ENCODE assay signal across 19 cellular contexts in genomic region chr6:111994791-111995190, GRCh38. TPM values are rescaled to one million over a fixed set of nuclear protein-coding genes. Genes with fewer than 3 reads are reported as not detected.
DNase-seq lines count a peak whose midpoint lies in the region; ATAC-seq and TF ChIP-seq lines count a peak whose summit lies in the region.
"Had no signal": no experiment of that assay in that cellular context is flagged by ENCODE, and none has a peak within 500 bp of the region (broad histone marks: within the 10 kb centered on the region; RNA-seq: fewer than 3 reads in every experiment).

No MANE protein-coding gene starts in this region.

- no peak for TF ChIP-seq CTCF in type B pancreatic cell (conservative IDR thresholded peaks at IDR 0.05)

- no peak for DNase-seq in activated naive CD4-positive, alpha-beta T cell treated with anti-CD3 and anti-CD28 coated beads for 36 hours
- no peak for DNase-seq in activated naive CD4-positive, alpha-beta T cell treated with anti-CD3 and anti-CD28 coated beads, Interleukin-2, amount 10 ng/mL, durations not matched to agents 7 days and 5 days
- DNase-seq in T-cell (no peak), type B pancreatic cell (ENCODE audit: extremely low spot score, unreplicated experiment) (no peak), NCI-H2196 treated with DMSO at 0.1 percent for 48 hours (lab: John Stamatoyannopoulos, UW; ENCODE audit: unreplicated experiment) (no peak), dermis blood vessel endothelial cell (no peak)
- DNase-seq in activated naive CD8-positive, alpha-beta T cell treated with anti-CD3 and anti-CD28 coated beads, Interleukin-2, amount 50 U/mL, for 24 hours = no peak
- DNase-seq: CD8-positive, alpha-beta T cell; DND-41; IMR-90; NCI-H1092 treated with DMSO at 0.1 percent for 48 hours; NCI-H146; NCI-H2029; NCI-H2171 treated with DMSO at 0.1 percent for 48 hours; NCI-H446; OCI-M1 had no signal

- no peak overlapping the region for H3K4me3 Mint-ChIP-seq in activated naive CD4-positive, alpha-beta T cell treated with anti-CD3 and anti-CD28 coated beads for 36 hours
- no peak overlapping the region for H3K4me3 Mint-ChIP-seq in activated naive CD4-positive, alpha-beta T cell treated with anti-CD3 and anti-CD28 coated beads, Interleukin-2, amount 10 ng/mL, durations not matched to agents 7 days and 5 days
- H3K4me3 Mint-ChIP-seq in T-cell = no peak overlapping the region
- H3K4me3 Mint-ChIP-seq in activated naive CD8-positive, alpha-beta T cell treated with anti-CD3 and anti-CD28 coated beads, Interleukin-2, amount 50 U/mL, for 24 hours = no peak overlapping the region
- peak overlapping the region; percentile 35 for H3K4me3 Mint-ChIP-seq in type B pancreatic cell
- H3K4me3 Mint-ChIP-seq: CD8-positive, alpha-beta T cell had no signal

- no peak for ATAC-seq in T-cell (replicated peaks in 1 of 4)
- ATAC-seq in activated naive CD8-positive, alpha-beta T cell treated with anti-CD3 and anti-CD28 coated beads, Interleukin-2, amount 50 U/mL, for 24 hours = no peak
- ATAC-seq: CD8-positive, alpha-beta T cell; GM12878 had no signal

- H3K27me3 Mint-ChIP-seq in activated naive CD4-positive, alpha-beta T cell treated with anti-CD3 and anti-CD28 coated beads for 36 hours (ENCODE audit: low read depth) = no peaks in the 10 kb centered on the region
- no peaks in the 10 kb centered on the region for H3K27me3 Mint-ChIP-seq in activated naive CD4-positive, alpha-beta T cell treated with anti-CD3 and anti-CD28 coated beads, Interleukin-2, amount 10 ng/mL, durations not matched to agents 7 days and 5 days
- H3K27me3 Mint-ChIP-seq in T-cell = no peaks in the 10 kb centered on the region
- H3K27me3 Mint-ChIP-seq in activated naive CD8-positive, alpha-beta T cell treated with anti-CD3 and anti-CD28 coated beads, Interleukin-2, amount 50 U/mL, for 24 hours = no peaks in the 10 kb centered on the region
- no peaks in the 10 kb centered on the region for H3K27me3 Mint-ChIP-seq in type B pancreatic cell

- H3K9me3 Mint-ChIP-seq in activated naive CD4-positive, alpha-beta T cell treated with anti-CD3 and anti-CD28 coated beads for 36 hours = no peaks in the 10 kb centered on the region
- no peaks in the 10 kb centered on the region for H3K9me3 Mint-ChIP-seq in activated naive CD4-positive, alpha-beta T cell treated with anti-CD3 and anti-CD28 coated beads, Interleukin-2, amount 10 ng/mL, durations not matched to agents 7 days and 5 days
- no peaks in the 10 kb centered on the region for H3K9me3 Mint-ChIP-seq in T-cell
- H3K9me3 Mint-ChIP-seq in activated naive CD8-positive, alpha-beta T cell treated with anti-CD3 and anti-CD28 coated beads, Interleukin-2, amount 50 U/mL, for 24 hours = no peaks in the 10 kb centered on the region
- no peaks in the 10 kb centered on the region for H3K9me3 Mint-ChIP-seq in type B pancreatic cell
- H3K9me3 Mint-ChIP-seq: CD8-positive, alpha-beta T cell had no signal

- peaks cover 67% of the 10 kb centered on the region for H3K4me1 Mint-ChIP-seq in activated naive CD4-positive, alpha-beta T cell treated with anti-CD3 and anti-CD28 coated beads for 36 hours (ENCODE audit: low read depth)
- H3K4me1 Mint-ChIP-seq in activated naive CD4-positive, alpha-beta T cell treated with anti-CD3 and anti-CD28 coated beads, Interleukin-2, amount 10 ng/mL, durations not matched to agents 7 days and 5 days = peaks cover 69% of the 10 kb centered on the region
- H3K4me1 Mint-ChIP-seq in T-cell = peaks cover 71 to 72% (median 71%) of the 10 kb centered on the region in 3 donors
- peaks cover 71% of the 10 kb centered on the region for H3K4me1 Mint-ChIP-seq in activated naive CD8-positive, alpha-beta T cell treated with anti-CD3 and anti-CD28 coated beads, Interleukin-2, amount 50 U/mL, for 24 hours
- peaks cover 19% of the 10 kb centered on the region for H3K4me1 Mint-ChIP-seq in type B pancreatic cell (ENCODE audit: unreplicated experiment)

- POLR2A ChIA-PET in T-cell (lab: Charles Lee) = no interaction called here

- intact Hi-C loops in activated naive CD4-positive, alpha-beta T cell treated with anti-CD3 and anti-CD28 coated beads for 36 hours (cut with micrococcal nuclease) = no loop called here

- CTCF ChIA-PET in activated naive CD4-positive, alpha-beta T cell treated with anti-CD3 and anti-CD28 coated beads for 36 hours (lab: Charles Lee) = interaction anchor here (1.4 to 6.9 kb wide), 3 partner anchors 10 to 285 kb away, joined by 3 to 56 read pairs (median 27); no protein-coding TSS in a partner anchor
- CTCF ChIA-PET in activated naive CD4-positive, alpha-beta T cell treated with anti-CD3 and anti-CD28 coated beads, Interleukin-2, amount 10 ng/mL, durations not matched to agents 7 days and 5 days (lab: Charles Lee) = interaction anchor here (5.7 kb wide), 1 partner anchor 285 kb away, joined by 59 read pairs; no protein-coding TSS in a partner anchor
- CTCF ChIA-PET in T-cell (lab: Charles Lee) = interaction anchor here in 1 of 2 donors (1.0 kb wide), 1 partner anchor 49 kb away, joined by 3 read pairs; no protein-coding TSS in a partner anchor

- peak overlapping the region; percentile 50 for H3K27ac Mint-ChIP-seq in activated naive CD4-positive, alpha-beta T cell treated with anti-CD3 and anti-CD28 coated beads for 36 hours
- H3K27ac Mint-ChIP-seq in activated naive CD4-positive, alpha-beta T cell treated with anti-CD3 and anti-CD28 coated beads, Interleukin-2, amount 10 ng/mL, durations not matched to agents 7 days and 5 days = no peak overlapping the region
- H3K27ac Mint-ChIP-seq in T-cell = peak overlapping the region; percentile 92 to 96
- H3K27ac Mint-ChIP-seq in activated naive CD8-positive, alpha-beta T cell treated with anti-CD3 and anti-CD28 coated beads, Interleukin-2, amount 50 U/mL, for 24 hours = peak overlapping the region; percentile 24
- H3K27ac Mint-ChIP-seq in type B pancreatic cell = peak overlapping the region; percentile 3

- H3K36me3 Mint-ChIP-seq in activated naive CD4-positive, alpha-beta T cell treated with anti-CD3 and anti-CD28 coated beads for 36 hours (ENCODE audit: low read depth) = no peaks in the 10 kb centered on the region
- H3K36me3 Mint-ChIP-seq in activated naive CD4-positive, alpha-beta T cell treated with anti-CD3 and anti-CD28 coated beads, Interleukin-2, amount 10 ng/mL, durations not matched to agents 7 days and 5 days = no peaks in the 10 kb centered on the region
- no peaks in the 10 kb centered on the region for H3K36me3 Mint-ChIP-seq in T-cell
- H3K36me3 Mint-ChIP-seq in activated naive CD8-positive, alpha-beta T cell treated with anti-CD3 and anti-CD28 coated beads, Interleukin-2, amount 50 U/mL, for 24 hours (ENCODE audit: low read depth) = no peaks in the 10 kb centered on the region
- H3K36me3 Mint-ChIP-seq in type B pancreatic cell = no peaks in the 10 kb centered on the region
- H3K36me3 Mint-ChIP-seq: CD8-positive, alpha-beta T cell had no signal

RNA-seq across cellular contexts. Expression of gene CCN6, which starts 59.1 kb away (rescaled TPM):
- total RNA-seq in activated naive CD4-positive, alpha-beta T cell treated with anti-CD3 and anti-CD28 coated beads for 36 hours = under 1 TPM in 1 of 2 experiments, not detected in 1; 0.21 TPM
- total RNA-seq in T-cell = not detected
- total RNA-seq in type B pancreatic cell (ENCODE audit: low replicate concordance) = not detected in 2 replicates
- total RNA-seq in dermis blood vessel endothelial cell = not detected in 2 replicates
- total RNA-seq: CD8-positive, alpha-beta T cell; GM12878; GM23248; IMR-90; SJCRH30 had no signal
